ENCODE assay signal across 12 cellular contexts in genomic region chr11:43515090-43515489, GRCh38.
DNase-seq lines count a peak whose midpoint lies in the region; ATAC-seq and TF ChIP-seq lines count a peak whose summit lies in the region.
"Had no signal": no experiment of that assay in that cellular context is flagged by ENCODE, and none has a peak within 500 bp of the region (broad histone marks: within the 10 kb centered on the region; RNA-seq: fewer than 3 reads in every experiment).

No MANE protein-coding gene starts in this region.

- POLR2A ChIA-PET in HEK293T (lab: Yijun Ruan, JAX) = no interaction called here

- CTCF ChIA-PET in HEK293T (lab: Yijun Ruan, JAX) = interaction anchor here (0.6 to 1.1 kb wide), 2 partner anchors 33 to 52 kb away, joined by 4 read pairs; no protein-coding TSS in a partner anchor

- ATAC-seq in GM19463 (IDR thresholded peaks at IDR 0.05; ENCODE audit: unreplicated experiment) = no peak
- no peak for ATAC-seq in HG02610 (IDR thresholded peaks at IDR 0.05; ENCODE audit: unreplicated experiment)
- ATAC-seq: psoas muscle had no signal

- peak; percentile 6 for DNase-seq in DMS114 treated with DMSO at 0.1 percent for 48 hours (lab: John Stamatoyannopoulos, UW; ENCODE audit: unreplicated experiment)
- peak; percentile 37 for DNase-seq in HEK293T (ENCODE audit: extremely low spot score)
- DNase-seq in SK-N-DZ (ENCODE audit: low spot score) = peak; percentile 62
- peak; percentile 15 for DNase-seq in iPS DF 19.7 (ENCODE audit: low read depth, low spot score)
- DNase-seq in SKM-1 (lab: John Stamatoyannopoulos, UW; ENCODE audit: unreplicated experiment) = no peak
- DNase-seq in putamen (ENCODE audit: low spot score) = no peak
- DNase-seq: esophagus squamous epithelium, NCI-H2107, psoas muscle, T-helper 1 cell had no signal

TF ChIP-seq in HEK293T, 16 proteins besides CTCF, POLR2A, EP300 and RAD21:
- TF ChIP-seq CTBP1 (IDR thresholded peaks at IDR 0.05; ENCODE audit: borderline replicate concordance) (no peak), FOXM1 (IDR thresholded peaks at IDR 0.05; ENCODE audit: borderline replicate concordance) (no peak), BHLHE40 (IDR thresholded peaks at IDR 0.05; ENCODE audit: borderline replicate concordance) (no peak), FOXA1 (IDR thresholded peaks at IDR 0.05) (no peak), SUZ12 (IDR thresholded peaks at IDR 0.05) (no peak), L3MBTL2 (conservative IDR thresholded peaks at IDR 0.05) (no peak), ZNF384 (IDR thresholded peaks at IDR 0.05) (no peak), HDGF (IDR thresholded peaks at IDR 0.05; ENCODE audit: borderline replicate concordance) (no peak), LEF1 (IDR thresholded peaks at IDR 0.05; ENCODE audit: borderline replicate concordance) (no peak), FOXK2 (IDR thresholded peaks at IDR 0.05) (no peak), TARDBP (IDR thresholded peaks at IDR 0.05) (no peak)
TF ChIP-seq in HEK293T: peak in this region for 0.

Comparison
In these comparisons a context has a peak if more than half of its experiments do, and no peak if none do; other contexts are left out.
1. DNase-seq: peak in DMS114 treated with DMSO at 0.1 percent for 48 hours (single experiment), HEK293T (single experiment), SK-N-DZ (single experiment) and iPS DF 19.7 (single experiment); none in SKM-1 (single experiment) and putamen (single experiment).